In the genomic region with DNA sequence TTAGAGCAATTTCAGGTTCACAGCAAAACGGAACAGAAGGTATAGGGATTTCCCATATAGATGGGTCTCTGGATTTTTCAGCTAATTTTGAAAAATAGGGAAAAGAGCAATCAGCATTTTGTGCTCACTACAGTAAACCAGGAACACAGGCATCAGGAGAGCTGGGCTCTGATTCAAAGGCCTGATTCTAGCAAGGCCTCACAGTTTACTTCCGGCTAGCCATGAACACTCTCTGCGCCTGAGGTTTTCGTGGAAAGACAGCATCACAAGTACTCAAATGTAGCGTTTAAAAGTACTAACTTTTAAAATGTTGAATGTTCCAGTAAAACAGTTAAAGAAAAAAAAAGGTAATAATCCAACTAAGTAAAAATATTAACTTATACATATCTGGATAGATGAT, we compare ENCODE assay signal across 9 cellular contexts.
DNase-seq lines count a peak whose midpoint lies in the region; ATAC-seq and TF ChIP-seq lines count a peak whose summit lies in the region.
"Had no signal": no experiment of that assay in that cellular context is flagged by ENCODE, and none has a peak within 500 bp of the region (broad histone marks: within the 10 kb centered on the region; RNA-seq: fewer than 3 reads in every experiment).

No MANE protein-coding gene starts in this region.

- TF ChIP-seq CTCF in 22Rv1 (IDR thresholded peaks at IDR 0.05) (no peak), OCI-LY3 (IDR thresholded peaks at IDR 0.05; ENCODE audit: low read depth, low read length) (no peak), fibroblast of mammary gland (conservative IDR thresholded peaks at IDR 0.05; ENCODE audit: control insufficient read depth, insufficient read depth, low read depth, low read length) (no peak), neutrophil (IDR thresholded peaks at IDR 0.05) (no peak)

- no peak overlapping the region for H3K27ac Mint-ChIP-seq in CD4-positive, alpha-beta memory T cell

- in situ Hi-C loops in G401 (cut with HindIII; ENCODE audit: low sequenced_read_pairs), result no loop called here

- H3K4me3 ChIP-seq in OCI-LY3 (ENCODE audit: low read length) (no peak overlapping the region), fibroblast of mammary gland (ENCODE audit: control insufficient read depth, low read depth, low read length) (no peak overlapping the region), neutrophil (ENCODE audit: low read depth in 1 of 2, low read length in 1 of 2) (peak overlapping the region in 1 of 2 experiments; percentile 25)
- no peak overlapping the region for H3K4me3 ChIP-seq in CD4-positive, alpha-beta memory T cell (ENCODE audit: low read length in 2 of 2)

- peak; percentile 46 for DNase-seq in fibroblast of mammary gland (ENCODE audit: low read depth)
- no peak for DNase-seq in CD4-positive, alpha-beta memory T cell
- no peak for DNase-seq in NCI-H2196 treated with DMSO at 0.1 percent for 48 hours (lab: John Stamatoyannopoulos, UW; ENCODE audit: unreplicated experiment)
- DNase-seq in G401 (ENCODE audit: low spot score), result no peak

- intact Hi-C loops in CD4-positive, alpha-beta memory T cell (cut with micrococcal nuclease), result no loop called here

- CTCF ChIA-PET in CD4-positive, alpha-beta memory T cell (lab: Charles Lee; ENCODE audit: partially characterized antibody), result interaction anchor here (1.5 kb wide), 1 partner anchor 34 kb away, joined by 3 read pairs; no protein-coding TSS in a partner anchor

- H3K9me3 ChIP-seq in OCI-LY3 (ENCODE audit: insufficient read depth, low read length) (no peaks in the 10 kb centered on the region), neutrophil (no peaks in the 10 kb centered on the region)
- no peaks in the 10 kb centered on the region for H3K9me3 ChIP-seq in CD4-positive, alpha-beta memory T cell (ENCODE audit: control insufficient read depth in 1 of 2, low read length in 2 of 2)

- H3K4me3 Mint-ChIP-seq in CD4-positive, alpha-beta memory T cell, result no peak overlapping the region

- H3K9ac ChIP-seq in OCI-LY3 (ENCODE audit: low read length), result no peak overlapping the region

- no peak overlapping the region for H2AFZ ChIP-seq in OCI-LY3 (ENCODE audit: low read depth, low read length)

- 0 out of 2 replicates have a peak overlapping the region, but pooled peaks have one; percentile 19 for H3K4me2 ChIP-seq in OCI-LY3 (ENCODE audit: low read length)

- no peaks in the 10 kb centered on the region for H3K27me3 ChIP-seq in OCI-LY3 (ENCODE audit: low read depth, low read length)
- H3K27me3 ChIP-seq in neutrophil, result no peaks in the 10 kb centered on the region
- no peaks in the 10 kb centered on the region for H3K27me3 ChIP-seq in CD4-positive, alpha-beta memory T cell (ENCODE audit: insufficient read depth, low read length)

- no peaks in the 10 kb centered on the region for H4K20me1 ChIP-seq in OCI-LY3 (ENCODE audit: insufficient read depth, low read length)

- peaks cover 9 to 15% of the 10 kb centered on the region in 2 donors for H3K36me3 Mint-ChIP-seq in CD4-positive, alpha-beta memory T cell

- peaks cover 5 to 16% (median 9%) of the 10 kb centered on the region in 4 donors for H3K4me1 Mint-ChIP-seq in CD4-positive, alpha-beta memory T cell

- H3K36me3 ChIP-seq in OCI-LY3 (replicated peaks; ENCODE audit: low read depth, low read length), result no peaks in the 10 kb centered on the region
- no peaks in the 10 kb centered on the region for H3K36me3 ChIP-seq in neutrophil
- no peaks in the 10 kb centered on the region for H3K36me3 ChIP-seq in CD4-positive, alpha-beta memory T cell (ENCODE audit: insufficient read depth, low read length)

- H3K4me1 ChIP-seq in OCI-LY3 (ENCODE audit: low read length) (peaks cover 33% of the 10 kb centered on the region), neutrophil (ENCODE audit: control insufficient read depth in 1 of 2, insufficient read depth in 1 of 2, low read depth in 1 of 2, low read length in 1 of 2) (peaks cover 17 to 22% of the 10 kb centered on the region in 2 experiments)
- H3K4me1 ChIP-seq in CD4-positive, alpha-beta memory T cell (ENCODE audit: insufficient read depth, low read length), result no peaks in the 10 kb centered on the region

- POLR2A ChIA-PET in CD4-positive, alpha-beta memory T cell (lab: Charles Lee; ENCODE audit: partially characterized antibody), result no interaction called here

- H3K27ac ChIP-seq in 22Rv1 (peak overlapping the region; percentile 60), OCI-LY3 (ENCODE audit: low read length) (no peak overlapping the region), neutrophil (peak overlapping the region; percentile 85)
- H3K27ac ChIP-seq in CD4-positive, alpha-beta memory T cell (ENCODE audit: low read depth, low read length), result no peak overlapping the region
- H3K27ac ChIP-seq: epithelial cell of prostate had no signal

- H3K9me3 Mint-ChIP-seq in CD4-positive, alpha-beta memory T cell, result peaks cover 0 to 7% (median 1%) of the 10 kb centered on the region in 8 donors

- ATAC-seq in HG03521 (IDR thresholded peaks at IDR 0.05; ENCODE audit: unreplicated experiment), result no peak

- H3K27me3 Mint-ChIP-seq in CD4-positive, alpha-beta memory T cell, result no peaks in the 10 kb centered on the region

- H3K79me2 ChIP-seq in OCI-LY3 (ENCODE audit: low read length), result no peaks in the 10 kb centered on the region

Comparison
In these comparisons a context has a peak if more than half of its experiments do, and no peak if none do; other contexts are left out.
1. H3K27ac ChIP-seq: peak in 22Rv1 (single experiment) and neutrophil (single experiment); none in OCI-LY3 (single experiment) and CD4-positive, alpha-beta memory T cell (single experiment).